Comparison of ENCODE assay signal across 8 cellular contexts in genomic region chr6:19805146-19805515, GRCh38. TPM values are rescaled to one million over a fixed set of nuclear protein-coding genes. Genes with fewer than 3 reads are reported as not detected.
DNase-seq lines count a peak whose midpoint lies in the region; ATAC-seq and TF ChIP-seq lines count a peak whose summit lies in the region.

No MANE protein-coding gene starts in this region.

- H3K27me3 Mint-ChIP-seq in activated T-cell treated with anti-CD3 and anti-CD28 coated beads, Interleukin-2, amount 50 U/mL, for 24 hours = peaks cover 48% of the 10 kb centered on the region

- no peak for TF ChIP-seq CTCF in left lung (IDR thresholded peaks at IDR 0.05)
- TF ChIP-seq CTCF in tibial nerve (IDR thresholded peaks at IDR 0.05) = peak in 1 of 5 experiments; percentile 3

- H3K36me3 Mint-ChIP-seq in activated T-cell treated with anti-CD3 and anti-CD28 coated beads, Interleukin-2, amount 50 U/mL, for 24 hours (ENCODE audit: low read depth) = no peaks in the 10 kb centered on the region

- H3K27me3 ChIP-seq in left lung (peaks cover 0 to 21% of the 10 kb centered on the region in 2 donors), tibial nerve (no peaks in the 10 kb centered on the region)

- intact Hi-C loops in left lung (cut with DNase I) = no loop called here

- DNase-seq in activated T-cell treated with anti-CD3 and anti-CD28 coated beads, Interleukin-2, amount 50 U/mL, for 24 hours = no peak
- no peak for DNase-seq in activated T-cell treated with anti-CD3 and anti-CD28 coated beads for 4 hours
- no peak for DNase-seq in left lung
- DNase-seq in tibial nerve (ENCODE audit: low spot score in 2 of 2) = no peak
- no peak for DNase-seq in middle frontal gyrus (ENCODE audit: extremely low spot score, low spot score)
- no peak for DNase-seq in COLO668 (lab: John Stamatoyannopoulos, UW; ENCODE audit: unreplicated experiment)

- 32 to 41% (median 33%) methylated on average over 5 of the region's 5 CpGs for WGBS in adipose tissue, 3 donors
- WGBS in tibial nerve, 2 donors = 32 to 36% methylated on average over 5 of the region's 5 CpGs

- no peaks in the 10 kb centered on the region for H3K9me3 ChIP-seq in left lung
- no peaks in the 10 kb centered on the region for H3K9me3 ChIP-seq in tibial nerve

- peak overlapping the region; percentile 37 for H3K4me3 Mint-ChIP-seq in activated T-cell treated with anti-CD3 and anti-CD28 coated beads, Interleukin-2, amount 50 U/mL, for 24 hours

- no peak overlapping the region for H3K27ac Mint-ChIP-seq in activated T-cell treated with anti-CD3 and anti-CD28 coated beads, Interleukin-2, amount 50 U/mL, for 24 hours

- H3K27ac ChIP-seq in adipose tissue (ENCODE audit: low read depth, low read length) (peak overlapping the region; percentile 85), left lung (peak overlapping the region; percentile 88 to 97), tibial nerve (peak overlapping the region; percentile 87 to 99 (median 94))

- no peak for TF ChIP-seq EP300 in tibial nerve (IDR thresholded peaks at IDR 0.05)

- no peaks in the 10 kb centered on the region for H3K9me3 Mint-ChIP-seq in activated T-cell treated with anti-CD3 and anti-CD28 coated beads, Interleukin-2, amount 50 U/mL, for 24 hours

- peak overlapping the region; percentile 33 to 35 for H3K4me3 ChIP-seq in left lung
- H3K4me3 ChIP-seq in tibial nerve = peak overlapping the region; percentile 46 to 68 (median 53)

- H3K4me1 Mint-ChIP-seq in activated T-cell treated with anti-CD3 and anti-CD28 coated beads, Interleukin-2, amount 50 U/mL, for 24 hours (ENCODE audit: low read depth) = peaks cover 19% of the 10 kb centered on the region

- no peak for TF ChIP-seq POLR2A in tibial nerve (IDR thresholded peaks at IDR 0.05)

- ATAC-seq in left lung (peak; percentile 3), HG02870 (IDR thresholded peaks at IDR 0.05; ENCODE audit: unreplicated experiment) (no peak)

- H3K4me1 ChIP-seq in left lung (peaks cover 0 to 5% of the 10 kb centered on the region in 2 donors), tibial nerve (peaks cover 0 to 20% (median 0%) of the 10 kb centered on the region in 4 donors)

- H3K36me3 ChIP-seq in left lung (no peaks in the 10 kb centered on the region), tibial nerve (no peaks in the 10 kb centered on the region)

RNA-seq across cellular contexts. Expression of gene ID4, which starts 32.0 kb away (rescaled TPM):
- 10 to 100 TPM; 19.2 to 86.0 (median 34.0) TPM for polyA plus RNA-seq in adipose tissue
- total RNA-seq in left lung (10 to 100 TPM; 27.5 to 35.8 TPM), tibial nerve (10 to 100 TPM; 27.0 to 69.0 (median 33.3) TPM)
